ENCODE assay signal across 8 cellular contexts in genomic region chr1:112744019-112744578, GRCh38. TPM values are rescaled to one million over a fixed set of nuclear protein-coding genes. Genes with fewer than 3 reads are reported as not detected.
DNase-seq lines count a peak whose midpoint lies in the region; ATAC-seq and TF ChIP-seq lines count a peak whose summit lies in the region.

No MANE protein-coding gene starts in this region.

- H3K27me3 ChIP-seq in duodenal mucosa (ENCODE audit: control insufficient read depth in 1 of 2, insufficient read depth in 2 of 2, low read length in 2 of 2) (peaks cover 31 to 37% of the 10 kb centered on the region in 2 donors), stomach (peaks cover 6 to 63% (median 33%) of the 10 kb centered on the region in 3 donors), tibial nerve (peaks cover 0 to 54% of the 10 kb centered on the region in 2 donors)

- TF ChIP-seq POLR2A in stomach (IDR thresholded peaks at IDR 0.05) (no peak), tibial nerve (IDR thresholded peaks at IDR 0.05) (no peak)

- TF ChIP-seq CTCF in stomach (IDR thresholded peaks at IDR 0.05) (no peak), tibial nerve (IDR thresholded peaks at IDR 0.05) (peak in 2 of 5 experiments; percentile 10 to 27)

- ATAC-seq in HG02610 (IDR thresholded peaks at IDR 0.05; ENCODE audit: unreplicated experiment): no peak

- no peaks in the 10 kb centered on the region for H3K36me3 ChIP-seq in duodenal mucosa (ENCODE audit: control insufficient read depth in 1 of 2, insufficient read depth in 2 of 2, low read length in 2 of 2)
- H3K36me3 ChIP-seq in stomach: no peaks in the 10 kb centered on the region
- H3K36me3 ChIP-seq in tibial nerve: no peaks in the 10 kb centered on the region

- WGBS in stomach, 5 donors: 2 to 7% (median 4%) methylated on average over 6 to 58 of the region's 58 CpGs
- WGBS in tibial nerve, 2 donors: 5 to 6% methylated on average over 32 to 36 of the region's 58 CpGs

- H3K4me3 ChIP-seq in duodenal mucosa (ENCODE audit: low read depth in 1 of 2, low read length in 2 of 2) (peak overlapping the region; percentile 8 to 40), stomach (peak overlapping the region; percentile 23 to 45 (median 32)), tibial nerve (peak overlapping the region in 1 of 4 donors; percentile 24)

- peak; percentile 12 for DNase-seq in DMS79 treated with DMSO at 0.1 percent for 48 hours (lab: John Stamatoyannopoulos, UW)
- DNase-seq in DMS79 (lab: John Stamatoyannopoulos, UW): no peak
- peak; percentile 80 for DNase-seq in left kidney (ENCODE audit: low read depth, low spot score)
- no peak for DNase-seq in stomach
- no peak for DNase-seq in SHP77 (lab: John Stamatoyannopoulos, UW)
- no peak for DNase-seq in tibial nerve (ENCODE audit: low spot score in 2 of 2)

- H3K27ac ChIP-seq in duodenal mucosa (ENCODE audit: low read depth, low read length) (no peak overlapping the region), stomach (no peak overlapping the region), tibial nerve (no peak overlapping the region)

- H3K9me3 ChIP-seq in duodenal mucosa (ENCODE audit: control insufficient read depth in 1 of 2, low read length in 2 of 2) (no peaks in the 10 kb centered on the region), stomach (peaks cover 0 to 12% (median 0%) of the 10 kb centered on the region in 4 donors), tibial nerve (peaks cover 0 to 18% (median 0%) of the 10 kb centered on the region in 4 donors)

- intact Hi-C loops in stomach (cut with DNase I; ENCODE audit: low total_unique reads): no loop called here

- TF ChIP-seq EP300 in stomach (IDR thresholded peaks at IDR 0.05): no peak
- no peak for TF ChIP-seq EP300 in tibial nerve (IDR thresholded peaks at IDR 0.05)

- H3K4me1 ChIP-seq in duodenal mucosa (ENCODE audit: control insufficient read depth in 1 of 2, insufficient read depth in 2 of 2, low read length in 2 of 2) (peaks cover 0 to 5% of the 10 kb centered on the region in 2 donors), stomach (peaks cover 6 to 14% (median 11%) of the 10 kb centered on the region in 4 donors), tibial nerve (peaks cover 0 to 10% (median 0%) of the 10 kb centered on the region in 4 donors)

- no peak overlapping the region for H3K9ac ChIP-seq in duodenal mucosa (ENCODE audit: low read depth in 1 of 2, low read length in 2 of 2)

RNA-seq across cellular contexts. Expression of gene PPM1J, which starts 29.0 kb away (rescaled TPM):
- total RNA-seq in stomach (1 to 10 TPM in 1 of 5 donors, under 1 TPM in 1, not detected in 3; 0.87 to 1.3 TPM), tibial nerve (1 to 10 TPM in 3 of 4 donors, under 1 TPM in 1; 0.66 to 3.3 (median 1.8) TPM)
- 1 to 10 TPM in 1 of 3 donors, under 1 TPM in 1, not detected in 1; 0.50 to 4.0 TPM for polyA plus RNA-seq in stomach

RNA-seq across cellular contexts. Expression of gene RHOC, which starts 37.2 kb away (rescaled TPM):
- 100 to 1,000 TPM in 4 of 5 donors, 10 to 100 TPM in 1; 99.8 to 149 (median 113) TPM for total RNA-seq in stomach
- 100 to 1,000 TPM; 159 to 375 (median 244) TPM for polyA plus RNA-seq in stomach
- 100 to 1,000 TPM; 225 to 297 (median 293) TPM for total RNA-seq in tibial nerve

Comparison
In these comparisons a context has a peak if more than half of its experiments do, and no peak if none do; other contexts are left out.
1. DNase-seq: peak in DMS79 treated with DMSO at 0.1 percent for 48 hours (single experiment) and left kidney (single experiment); none in DMS79 (single experiment), stomach (single experiment), SHP77 (0 of 2) and tibial nerve (0 of 2).